ENCODE assay signal across 25 cellular contexts in genomic region chr11:83330303-83330702, GRCh38.
"Had no signal": no experiment of that assay in that cellular context is flagged by ENCODE, and none has a peak within 500 bp of the region (broad histone marks: within the 10 kb centered on the region; RNA-seq: fewer than 3 reads in every experiment).

No MANE protein-coding gene starts in this region.

- ATAC-seq: natural killer cell; psoas muscle; right cardiac atrium; right lobe of liver; stimulated activated effector memory CD8-positive, alpha-beta T cell treated with anti-CD3 and anti-CD28 coated beads, Interleukin-12 subunit alpha, Interleukin-12 subunit beta, amount 100 ng/mL, for 72 hours; stimulated activated naive B cell treated with anti-CD40 and anti-IgM and Interleukin-4, amounts not matched to agents 10 μg/mL and 1 μg/mL and 100 μg/mL, for 72 hours had no signal

- H3K4me1 ChIP-seq: neural progenitor cell, parathyroid adenoma, psoas muscle, right lobe of liver, sigmoid colon, stomach, thyroid gland, tibial nerve, upper lobe of left lung, uterus had no signal

- H3K4me3 ChIP-seq: neural progenitor cell, ovary, psoas muscle, right lobe of liver, sigmoid colon, stomach, thoracic aorta, thyroid gland, tibial nerve, upper lobe of left lung, uterus had no signal

- DNase-seq: natural killer cell; occipital lobe; ovary; posterior cingulate gyrus; psoas muscle; right cardiac atrium; right lobe of liver; sigmoid colon; small intestine; stimulated activated CD4-positive, alpha-beta T cell treated with anti-CD3 and anti-CD28 coated beads, Interleukin-15, amount 100 ng/mL, for 24 hours; stimulated activated CD4-positive, alpha-beta T cell treated with anti-CD3 and anti-CD28 coated beads, Interleukin-2, amount 100 ng/mL, for 24 hours; stimulated activated CD4-positive, alpha-beta T cell treated with anti-CD3 and anti-CD28 coated beads, Interleukin-2, amount 100 ng/mL, for 48 hours; stimulated activated CD4-positive, alpha-beta T cell treated with anti-CD3 and anti-CD28 coated beads, Interleukin-4, amount 100 ng/mL, for 24 hours; stimulated activated naive B cell treated with anti-CD40 and anti-IgM and Interleukin-4, amounts not matched to agents 10 μg/mL and 1 μg/mL and 100 μg/mL, for 72 hours; stimulated activated naive CD4-positive, alpha-beta T cell treated with Interleukin-2 at 50 U/mL for 16 hours; stomach; thyroid gland; trophoblast cell; upper lobe of left lung; uterus had no signal

- H3K27me3 ChIP-seq: neural progenitor cell, ovary, right lobe of liver, sigmoid colon, stomach, thyroid gland, tibial nerve, upper lobe of left lung, uterus had no signal

- H3K36me3 ChIP-seq: neural progenitor cell, ovary, right lobe of liver, sigmoid colon, stomach, thoracic aorta, thyroid gland, tibial nerve, upper lobe of left lung, uterus had no signal

- H3K9me3 ChIP-seq: ovary, psoas muscle, right lobe of liver, sigmoid colon, stomach, thoracic aorta, thyroid gland, tibial nerve, upper lobe of left lung, uterus had no signal

- H3K27ac ChIP-seq: neural progenitor cell, ovary, parathyroid adenoma, psoas muscle, right lobe of liver, sigmoid colon, stomach, thoracic aorta, thyroid gland, tibial nerve, upper lobe of left lung, uterus had no signal
